Comparison of ENCODE assay signal across 9 cellular contexts in the genomic region with DNA sequence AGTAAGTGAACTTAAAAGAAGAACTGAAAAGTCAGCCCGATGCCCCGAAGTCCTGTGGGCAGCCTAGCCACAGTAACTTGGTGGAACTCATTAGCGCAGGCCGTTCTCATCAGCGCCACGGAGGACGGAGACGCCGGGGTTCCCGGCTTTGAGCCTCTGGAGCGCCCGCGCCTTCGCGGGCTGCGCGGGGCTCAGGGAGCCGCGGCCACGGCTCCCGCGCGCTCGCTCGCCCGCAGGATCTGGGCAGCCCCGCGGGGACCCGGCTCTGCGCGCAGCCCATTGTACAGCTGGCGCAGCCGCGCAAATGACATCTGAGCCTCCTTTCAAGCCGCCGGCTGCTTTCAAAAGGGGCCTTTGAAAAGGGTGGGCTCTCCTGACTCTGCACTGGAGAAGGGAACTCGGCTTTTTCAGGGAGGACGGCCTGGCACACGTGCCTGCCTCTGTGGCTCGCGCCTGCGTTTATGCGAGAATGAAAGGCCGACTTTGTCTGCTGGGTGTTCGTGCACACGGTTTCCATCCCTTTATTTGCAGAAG. TPM values are rescaled to one million over a fixed set of nuclear protein-coding genes. Genes with fewer than 3 reads are reported as not detected.
A peak's percentile ranks its signal among the peaks of the same experiment; 100 is the strongest.
DNase-seq lines count a peak whose midpoint lies in the region; ATAC-seq and TF ChIP-seq lines count a peak whose summit lies in the region.
"Had no signal": no experiment of that assay in that cellular context is flagged by ENCODE, and none has a peak within 500 bp of the region (broad histone marks: within the 10 kb centered on the region; RNA-seq: fewer than 3 reads in every experiment).

No MANE protein-coding gene starts in this region.

- H3K4me3 ChIP-seq in mammary epithelial cell (replicated peaks in 1 of 3; ENCODE audit: insufficient read depth in 1 of 3, low read depth in 2 of 3, low read length in 3 of 3) (no peak overlapping the region), lower lobe of right lung (peak overlapping the region; percentile 43), urinary bladder (ENCODE audit: low read depth, low read length) (peak overlapping the region; percentile 37)

- H3K27me3 ChIP-seq in mammary epithelial cell (ENCODE audit: insufficient read depth, low read length) (peaks cover 7% of the 10 kb centered on the region), lower lobe of right lung (ENCODE audit: low read depth) (peaks cover 6% of the 10 kb centered on the region)

- intact Hi-C loops in mammary epithelial cell (cut with micrococcal nuclease) = no loop called here
- intact Hi-C loops in lower lobe of right lung (cut with DNase I) = no loop called here

- H3K4me1 ChIP-seq in mammary epithelial cell (ENCODE audit: insufficient read depth, low read length) = no peaks in the 10 kb centered on the region
- H3K4me1 ChIP-seq in lower lobe of right lung = no peaks in the 10 kb centered on the region
- H3K4me1 ChIP-seq in urinary bladder (ENCODE audit: insufficient read depth) = no peaks in the 10 kb centered on the region

- POLR2A ChIA-PET in activated naive CD8-positive, alpha-beta T cell treated with anti-CD3 and anti-CD28 coated beads, Interleukin-2, amount 10 ng/mL, durations not matched to agents 7 days and 5 days (lab: Charles Lee) = interaction anchor here (1.3 kb wide), 1 partner anchor 71 kb away, joined by 3 read pairs; no protein-coding TSS in a partner anchor

- H3K36me3 ChIP-seq in mammary epithelial cell (ENCODE audit: insufficient read depth, low read length) (no peaks in the 10 kb centered on the region), lower lobe of right lung (no peaks in the 10 kb centered on the region), urinary bladder (ENCODE audit: insufficient read depth) (no peaks in the 10 kb centered on the region)

- peak; percentile 68 for ATAC-seq in activated naive CD8-positive, alpha-beta T cell treated with anti-CD3 and anti-CD28 coated beads, Interleukin-2, amount 10 ng/mL, durations not matched to agents 7 days and 5 days (ENCODE audit: low read depth)
- no peak for ATAC-seq in activated naive CD8-positive, alpha-beta T cell treated with anti-CD3 and anti-CD28 coated beads, Interleukin-2, amount 50 U/mL, for 24 hours
- peak; percentile 36 to 59 for ATAC-seq in lower lobe of right lung
- ATAC-seq in HG03439 (IDR thresholded peaks at IDR 0.05; ENCODE audit: unreplicated experiment) = no peak

- peaks cover 46% of the 10 kb centered on the region for H3K27me3 Mint-ChIP-seq in activated naive CD8-positive, alpha-beta T cell treated with anti-CD3 and anti-CD28 coated beads, Interleukin-2, amount 10 ng/mL, durations not matched to agents 7 days and 5 days
- peaks cover 35% of the 10 kb centered on the region for H3K27me3 Mint-ChIP-seq in activated naive CD8-positive, alpha-beta T cell treated with anti-CD3 and anti-CD28 coated beads, Interleukin-2, amount 50 U/mL, for 24 hours

- peak overlapping the region; percentile 50 for H2AFZ ChIP-seq in mammary epithelial cell (ENCODE audit: low read depth, low read length)

- peaks cover 20% of the 10 kb centered on the region for H3K4me1 Mint-ChIP-seq in activated naive CD8-positive, alpha-beta T cell treated with anti-CD3 and anti-CD28 coated beads, Interleukin-2, amount 10 ng/mL, durations not matched to agents 7 days and 5 days
- H3K4me1 Mint-ChIP-seq in activated naive CD8-positive, alpha-beta T cell treated with anti-CD3 and anti-CD28 coated beads, Interleukin-2, amount 50 U/mL, for 24 hours = peaks cover 6% of the 10 kb centered on the region
- H3K4me1 Mint-ChIP-seq: activated naive CD4-positive, alpha-beta T cell treated with anti-CD3 and anti-CD28 coated beads, Interleukin-2, amount 50 U/mL, for 24 hours had no signal

- no peaks in the 10 kb centered on the region for H4K20me1 ChIP-seq in mammary epithelial cell (ENCODE audit: insufficient read depth, low read length)

- dilution Hi-C loops in mammary epithelial cell (cut with HindIII; ENCODE audit: low sequenced_read_pairs) = no loop called here

- peak overlapping the region; percentile 80 for H3K4me3 Mint-ChIP-seq in activated naive CD8-positive, alpha-beta T cell treated with anti-CD3 and anti-CD28 coated beads, Interleukin-2, amount 10 ng/mL, durations not matched to agents 7 days and 5 days
- no peak overlapping the region for H3K4me3 Mint-ChIP-seq in activated naive CD8-positive, alpha-beta T cell treated with anti-CD3 and anti-CD28 coated beads, Interleukin-2, amount 50 U/mL, for 24 hours
- H3K4me3 Mint-ChIP-seq: activated naive CD4-positive, alpha-beta T cell treated with anti-CD3 and anti-CD28 coated beads, Interleukin-2, amount 50 U/mL, for 24 hours had no signal

- H3K9me3 ChIP-seq in mammary epithelial cell (replicated peaks; ENCODE audit: insufficient read depth, low read length) (no peaks in the 10 kb centered on the region), lower lobe of right lung (no peaks in the 10 kb centered on the region)

- H3K27ac ChIP-seq in mammary epithelial cell (ENCODE audit: insufficient read depth, low read depth, low read length) = no peak overlapping the region
- no peak overlapping the region for H3K27ac ChIP-seq in lower lobe of right lung
- no peak overlapping the region for H3K27ac ChIP-seq in urinary bladder (ENCODE audit: low read depth)

- H3K4me2 ChIP-seq in mammary epithelial cell (ENCODE audit: insufficient read depth, low read depth, low read length) = peak overlapping the region; percentile 34

- BruUV-seq in mammary epithelial cell (replicated peaks; lab: Mats Ljungman, UMichigan) = no TSS peak

- 33% methylated on average over 17 of the region's 46 CpGs for WGBS in mammary epithelial cell (ENCODE audit: low coverage, missing lambda C conversion rate)
- WGBS in urinary bladder = 2% methylated on average over 46 of the region's 46 CpGs

- H3K27ac Mint-ChIP-seq in activated naive CD8-positive, alpha-beta T cell treated with anti-CD3 and anti-CD28 coated beads, Interleukin-2, amount 10 ng/mL, durations not matched to agents 7 days and 5 days = peak overlapping the region; percentile 79
- H3K27ac Mint-ChIP-seq in activated naive CD8-positive, alpha-beta T cell treated with anti-CD3 and anti-CD28 coated beads, Interleukin-2, amount 50 U/mL, for 24 hours = no peak overlapping the region
- H3K27ac Mint-ChIP-seq: activated naive CD4-positive, alpha-beta T cell treated with anti-CD3 and anti-CD28 coated beads, Interleukin-2, amount 50 U/mL, for 24 hours had no signal

- in situ Hi-C loops in mammary epithelial cell (cut with MboI; ENCODE audit: low sequenced_read_pairs in 2 of 2) = loop anchor here in 1 of 2 donors (25.0 kb wide), 1 partner anchor 92 kb away; no protein-coding TSS in a partner anchor

- H3K9ac ChIP-seq in mammary epithelial cell (ENCODE audit: insufficient read depth, low read length) = no peak overlapping the region

- peak; percentile 47 for DNase-seq in activated naive CD8-positive, alpha-beta T cell treated with anti-CD3 and anti-CD28 coated beads, Interleukin-2, amount 10 ng/mL, durations not matched to agents 7 days and 5 days
- no peak for DNase-seq in activated naive CD8-positive, alpha-beta T cell treated with anti-CD3 and anti-CD28 coated beads, Interleukin-2, amount 50 U/mL, for 24 hours
- DNase-seq in mammary epithelial cell (no peak), lower lobe of right lung (peak; percentile 46), NCI-H2171 treated with DMSO at 0.1 percent for 48 hours (lab: John Stamatoyannopoulos, UW) (no peak), HK-2 (ENCODE audit: unreplicated experiment) (no peak)

- CTCF ChIA-PET in mammary epithelial cell (lab: Charles Lee; ENCODE audit: low non-redundant PET) = no interaction called here

- no peaks in the 10 kb centered on the region for H3K79me2 ChIP-seq in mammary epithelial cell (ENCODE audit: insufficient read depth, low read length)

- peaks cover 5% of the 10 kb centered on the region for H3K9me3 Mint-ChIP-seq in activated naive CD8-positive, alpha-beta T cell treated with anti-CD3 and anti-CD28 coated beads, Interleukin-2, amount 10 ng/mL, durations not matched to agents 7 days and 5 days
- H3K9me3 Mint-ChIP-seq in activated naive CD8-positive, alpha-beta T cell treated with anti-CD3 and anti-CD28 coated beads, Interleukin-2, amount 50 U/mL, for 24 hours = no peaks in the 10 kb centered on the region
- H3K9me3 Mint-ChIP-seq: activated naive CD4-positive, alpha-beta T cell treated with anti-CD3 and anti-CD28 coated beads, Interleukin-2, amount 50 U/mL, for 24 hours had no signal

- H3K36me3 Mint-ChIP-seq in activated naive CD8-positive, alpha-beta T cell treated with anti-CD3 and anti-CD28 coated beads, Interleukin-2, amount 10 ng/mL, durations not matched to agents 7 days and 5 days = peaks cover 7% of the 10 kb centered on the region
- H3K36me3 Mint-ChIP-seq in activated naive CD8-positive, alpha-beta T cell treated with anti-CD3 and anti-CD28 coated beads, Interleukin-2, amount 50 U/mL, for 24 hours (ENCODE audit: low read depth) = no peaks in the 10 kb centered on the region
- H3K36me3 Mint-ChIP-seq: activated naive CD4-positive, alpha-beta T cell treated with anti-CD3 and anti-CD28 coated beads, Interleukin-2, amount 50 U/mL, for 24 hours had no signal

- TF ChIP-seq CTCF in mammary epithelial cell (conservative IDR thresholded peaks at IDR 0.05 in 1 of 2, IDR thresholded peaks at IDR 0.05 in 1 of 2; ENCODE audit: extremely low read depth in 1 of 2, insufficient read depth in 1 of 2, low read depth in 1 of 2, low read length in 2 of 2) (no peak), lower lobe of right lung (IDR thresholded peaks at IDR 0.05) (no peak)

RNA-seq across cellular contexts. Expression of gene TLR4, which starts 40.7 kb away (rescaled TPM):
- 1 to 10 TPM in 1 of 2 experiments, under 1 TPM in 1; 0.72 to 1.4 TPM for total RNA-seq in activated naive CD8-positive, alpha-beta T cell treated with anti-CD3 and anti-CD28 coated beads, Interleukin-2, amount 10 ng/mL, durations not matched to agents 7 days and 5 days
- total RNA-seq in mammary epithelial cell (10 to 100 TPM in 1 of 2 donors, 1 to 10 TPM in 1; 7.2 to 71.3 TPM), lower lobe of right lung (70.1 TPM), urinary bladder (24.1 TPM)
- polyA plus RNA-seq in mammary epithelial cell (7.9 TPM), urinary bladder (5.6 TPM)
- 22.5 TPM for polyA minus RNA-seq in mammary epithelial cell

Comparison
In these comparisons a context has a peak if more than half of its experiments do, and no peak if none do; other contexts are left out.
1. ATAC-seq: peak in activated naive CD8-positive, alpha-beta T cell treated with anti-CD3 and anti-CD28 coated beads, Interleukin-2, amount 10 ng/mL, durations not matched to agents 7 days and 5 days (single experiment) and lower lobe of right lung (2 of 2); none in activated naive CD8-positive, alpha-beta T cell treated with anti-CD3 and anti-CD28 coated beads, Interleukin-2, amount 50 U/mL, for 24 hours (single experiment) and HG03439 (single experiment).
2. DNase-seq: peak in activated naive CD8-positive, alpha-beta T cell treated with anti-CD3 and anti-CD28 coated beads, Interleukin-2, amount 10 ng/mL, durations not matched to agents 7 days and 5 days (single experiment) and lower lobe of right lung (single experiment); none in activated naive CD8-positive, alpha-beta T cell treated with anti-CD3 and anti-CD28 coated beads, Interleukin-2, amount 50 U/mL, for 24 hours (single experiment), mammary epithelial cell (single experiment), NCI-H2171 treated with DMSO at 0.1 percent for 48 hours (single experiment) and HK-2 (single experiment).
3. H3K4me3 ChIP-seq: peak in lower lobe of right lung (single experiment) and urinary bladder (single experiment); none in mammary epithelial cell (0 of 3).